In genomic region chr1:242447682-242448081, GRCh38 we compare ENCODE assay signal across 28 cellular contexts.
"Had no signal": no experiment of that assay in that cellular context is flagged by ENCODE, and none has a peak within 500 bp of the region (broad histone marks: within the 10 kb centered on the region; RNA-seq: fewer than 3 reads in every experiment).

No MANE protein-coding gene starts in this region.

- H3K36me3 Mint-ChIP-seq: activated naive CD8-positive, alpha-beta T cell; immature natural killer cell; natural killer cell treated with Interleukin-12 subunit alpha and Interleukin-12 subunit beta and Interleukin-15 and Interleukin-18, amount 100 ng/mL, for 72 hours; stimulated activated naive B cell treated with anti-CD40 and anti-IgM and Interleukin-4, amounts not matched to agents 10 μg/mL and 1 μg/mL and 100 μg/mL, for 72 hours; type B pancreatic cell had no signal

- H3K4me3 Mint-ChIP-seq: activated naive CD8-positive, alpha-beta T cell; activated T-cell treated with anti-CD3 and anti-CD28 coated beads, Interleukin-2, amount 50 U/mL, for 4 hours; central memory CD8-positive, alpha-beta T cell; immature natural killer cell; natural killer cell treated with Interleukin-12 subunit alpha and Interleukin-12 subunit beta and Interleukin-15 and Interleukin-18, amount 100 ng/mL, for 72 hours; stimulated activated naive B cell treated with anti-CD40 and anti-IgM and Interleukin-4, amounts not matched to agents 10 μg/mL and 1 μg/mL and 100 μg/mL, for 72 hours; type B pancreatic cell had no signal

- H3K4me3 ChIP-seq: adrenal gland, ascending aorta, breast epithelium, colonic mucosa, esophagus squamous epithelium, gastrocnemius medialis, left lung, pancreas, psoas muscle, vagina had no signal

- H3K27ac ChIP-seq: adrenal gland, ascending aorta, breast epithelium, colonic mucosa, esophagus squamous epithelium, gastrocnemius medialis, left lung, pancreas, psoas muscle, vagina had no signal

- H3K27ac Mint-ChIP-seq: activated naive CD8-positive, alpha-beta T cell; activated T-helper 2 cell treated with anti-CD3 and anti-CD28 coated beads, Interferon-gamma antibody, Interleukin-2, Interleukin-4, amounts not matched to agents 10 μg/mL and 5 μg/mL and 100 μg/mL, durations not matched to agents 14 hours and 24 hours and 36 hours; immature natural killer cell; natural killer cell treated with Interleukin-12 subunit alpha and Interleukin-12 subunit beta and Interleukin-15 and Interleukin-18, amount 100 ng/mL, for 72 hours; stimulated activated naive B cell treated with anti-CD40 and anti-IgM and Interleukin-4, amounts not matched to agents 10 μg/mL and 1 μg/mL and 100 μg/mL, for 72 hours had no signal

- H3K27me3 ChIP-seq: adrenal gland, ascending aorta, breast epithelium, colonic mucosa, vagina had no signal

- H3K4me1 ChIP-seq: adrenal gland, ascending aorta, breast epithelium, colonic mucosa, esophagus squamous epithelium, gastrocnemius medialis, left lung, pancreas, psoas muscle, vagina had no signal

- H3K36me3 ChIP-seq: adrenal gland, ascending aorta, breast epithelium, colonic mucosa, esophagus squamous epithelium, gastrocnemius medialis, left lung, pancreas, vagina had no signal

- H3K9me3 ChIP-seq: adrenal gland, ascending aorta, breast epithelium, colonic mucosa, esophagus squamous epithelium, gastrocnemius medialis, left lung, pancreas, psoas muscle, vagina had no signal

- ATAC-seq: activated T-cell treated with anti-CD3 and anti-CD28 coated beads, Interleukin-2, amount 50 U/mL, for 4 hours; gastrocnemius medialis; left lung; natural killer cell treated with Interleukin-12 subunit alpha and Interleukin-12 subunit beta and Interleukin-15 and Interleukin-18, amount 100 ng/mL, for 72 hours; pancreas; psoas muscle; right cardiac atrium; stimulated activated naive B cell treated with anti-CD40 and anti-IgM and Interleukin-4, amounts not matched to agents 10 μg/mL and 1 μg/mL and 100 μg/mL, for 72 hours had no signal

- H3K9me3 Mint-ChIP-seq: activated T-cell treated with anti-CD3 and anti-CD28 coated beads, Interleukin-2, amount 50 U/mL, for 4 hours; activated T-helper 2 cell treated with anti-CD3 and anti-CD28 coated beads, Interferon-gamma antibody, Interleukin-2, Interleukin-4, amounts not matched to agents 10 μg/mL and 5 μg/mL and 100 μg/mL, durations not matched to agents 14 hours and 24 hours and 36 hours; central memory CD8-positive, alpha-beta T cell; immature natural killer cell; natural killer cell treated with Interleukin-12 subunit alpha and Interleukin-12 subunit beta and Interleukin-15 and Interleukin-18, amount 100 ng/mL, for 72 hours; stimulated activated naive B cell treated with anti-CD40 and anti-IgM and Interleukin-4, amounts not matched to agents 10 μg/mL and 1 μg/mL and 100 μg/mL, for 72 hours; type B pancreatic cell had no signal

- H3K4me1 Mint-ChIP-seq: central memory CD8-positive, alpha-beta T cell; immature natural killer cell; stimulated activated naive B cell treated with anti-CD40 and anti-IgM and Interleukin-4, amounts not matched to agents 10 μg/mL and 1 μg/mL and 100 μg/mL, for 72 hours had no signal

- DNase-seq: activated CD4-positive, alpha-beta T cell treated with anti-CD3 and anti-CD28 coated beads, Interleukin-2, amount 50 U/mL, for 4 hours; activated CD8-positive, alpha-beta memory T cell treated with anti-CD3 and anti-CD28 coated beads, Interleukin-2, amount 50 U/mL, for 48 hours; activated naive CD4-positive, alpha-beta T cell; activated T-cell treated with anti-CD3 and anti-CD28 coated beads, Interleukin-2, amount 50 U/mL, for 4 hours; adrenal gland; colonic mucosa; dorsolateral prefrontal cortex; esophagus squamous epithelium; gastrocnemius medialis; head of caudate nucleus; immature natural killer cell; kidney glomerular epithelial cell; left lung; midbrain; pancreas; psoas muscle; right cardiac atrium; stimulated activated CD4-positive, alpha-beta T cell treated with anti-CD3 and anti-CD28 coated beads, Interleukin-2, amount 100 ng/mL, for 24 hours; stimulated activated naive B cell treated with anti-CD40 and anti-IgM and Interleukin-4, amounts not matched to agents 10 μg/mL and 1 μg/mL and 100 μg/mL, for 72 hours; T-helper 9 cell had no signal
